Comparison of ENCODE assay signal across 25 cellular contexts in genomic region chr4:7391637-7392437, GRCh38. TPM values are rescaled to one million over a fixed set of nuclear protein-coding genes. Genes with fewer than 3 reads are reported as not detected.
DNase-seq lines count a peak whose midpoint lies in the region; ATAC-seq and TF ChIP-seq lines count a peak whose summit lies in the region.
"Had no signal": no experiment of that assay in that cellular context is flagged by ENCODE, and none has a peak within 500 bp of the region (broad histone marks: within the 10 kb centered on the region; RNA-seq: fewer than 3 reads in every experiment).

No MANE protein-coding gene starts in this region.

- no peak overlapping the region for H3K9ac ChIP-seq in neural progenitor cell

- H3K27me3 ChIP-seq in neural progenitor cell: no peaks in the 10 kb centered on the region
- H3K27me3 ChIP-seq: right lobe of liver had no signal

- peak; percentile 51 for DNase-seq in natural killer cell treated with Interleukin-12 subunit alpha and Interleukin-12 subunit beta and Interleukin-15 and Interleukin-18, amount 100 ng/mL, for 72 hours (ENCODE audit: low spot score)
- no peak for DNase-seq in natural killer cell
- DNase-seq in activated CD8-positive, alpha-beta memory T cell treated with anti-CD3 and anti-CD28 coated beads, Interleukin-2, amount 50 U/mL, for 48 hours: peak; percentile 22
- no peak for DNase-seq in neural progenitor cell (ENCODE audit: low spot score)
- no peak for DNase-seq in HK-2 (ENCODE audit: unreplicated experiment)
- no peak for DNase-seq in T-helper 1 cell
- DNase-seq: activated CD4-positive, alpha-beta T cell treated with anti-CD3 and anti-CD28 coated beads for 48 hours; activated naive CD8-positive, alpha-beta T cell treated with anti-CD3 and anti-CD28 coated beads, Interleukin-2, amount 50 U/mL, for 24 hours; CD4-positive, CD25-positive, alpha-beta regulatory T cell; cerebellar nuclear complex; Kasumi-1; NCI-H146; NCI-H510A; stimulated activated CD4-positive, alpha-beta T cell treated with anti-CD3 and anti-CD28 coated beads, Interleukin-4, amount 100 ng/mL, for 24 hours had no signal

- ATAC-seq in natural killer cell treated with Interleukin-12 subunit alpha and Interleukin-12 subunit beta and Interleukin-15 and Interleukin-18, amount 100 ng/mL, for 72 hours: no peak
- ATAC-seq in natural killer cell: no peak
- ATAC-seq in HG03469 (IDR thresholded peaks at IDR 0.05; ENCODE audit: unreplicated experiment): no peak
- ATAC-seq in GM19397 (IDR thresholded peaks at IDR 0.05; ENCODE audit: unreplicated experiment): no peak
- ATAC-seq: activated naive CD8-positive, alpha-beta T cell treated with anti-CD3 and anti-CD28 coated beads, Interleukin-2, amount 50 U/mL, for 24 hours; right lobe of liver; stimulated activated effector memory CD8-positive, alpha-beta T cell treated with anti-CD3 and anti-CD28 coated beads, Interleukin-12 subunit alpha, Interleukin-12 subunit beta, amount 100 ng/mL, for 72 hours had no signal

- H2AFZ ChIP-seq in neural progenitor cell (replicated peaks): no peak overlapping the region

- H3K9me3 ChIP-seq in neural progenitor cell (ENCODE audit: low read depth): no peaks in the 10 kb centered on the region
- H3K9me3 ChIP-seq: right lobe of liver had no signal

- H3K4me3 Mint-ChIP-seq in natural killer cell treated with Interleukin-12 subunit alpha and Interleukin-12 subunit beta and Interleukin-15 and Interleukin-18, amount 100 ng/mL, for 72 hours: no peak overlapping the region
- H3K4me3 Mint-ChIP-seq in natural killer cell: no peak overlapping the region
- H3K4me3 Mint-ChIP-seq in neural progenitor cell: no peak overlapping the region
- H3K4me3 Mint-ChIP-seq: activated naive CD8-positive, alpha-beta T cell treated with anti-CD3 and anti-CD28 coated beads, Interleukin-2, amount 50 U/mL, for 24 hours; CD4-positive, CD25-positive, alpha-beta regulatory T cell; stimulated activated effector memory CD8-positive, alpha-beta T cell treated with anti-CD3 and anti-CD28 coated beads, Interleukin-12 subunit alpha, Interleukin-12 subunit beta, amount 100 ng/mL, for 72 hours; T-helper 2 cell treated with Interferon-gamma antibody and Interleukin-4, amounts not matched to agents 5 μg/mL and 100 μg/mL, for 36 hours had no signal

- no peak overlapping the region for H3K27ac ChIP-seq in neural progenitor cell
- H3K27ac ChIP-seq: epithelial cell of prostate, HL-60, right lobe of liver, VCaP had no signal

- no peak overlapping the region for H3K4me3 ChIP-seq in neural progenitor cell
- H3K4me3 ChIP-seq: right lobe of liver had no signal

- TF ChIP-seq CTCF in natural killer cell (IDR thresholded peaks at IDR 0.05): no peak
- no peak for TF ChIP-seq CTCF in neural progenitor cell (IDR thresholded peaks at IDR 0.05)

- H3K36me3 Mint-ChIP-seq in natural killer cell treated with Interleukin-12 subunit alpha and Interleukin-12 subunit beta and Interleukin-15 and Interleukin-18, amount 100 ng/mL, for 72 hours: no peaks in the 10 kb centered on the region
- no peaks in the 10 kb centered on the region for H3K36me3 Mint-ChIP-seq in natural killer cell
- no peaks in the 10 kb centered on the region for H3K36me3 Mint-ChIP-seq in neural progenitor cell
- H3K36me3 Mint-ChIP-seq: CD4-positive, CD25-positive, alpha-beta regulatory T cell; stimulated activated effector memory CD8-positive, alpha-beta T cell treated with anti-CD3 and anti-CD28 coated beads, Interleukin-12 subunit alpha, Interleukin-12 subunit beta, amount 100 ng/mL, for 72 hours had no signal

- peaks cover 42% of the 10 kb centered on the region for H3K4me1 ChIP-seq in neural progenitor cell
- H3K4me1 ChIP-seq: right lobe of liver had no signal

- H3K4me2 ChIP-seq in neural progenitor cell: no peak overlapping the region

- H3K79me2 ChIP-seq in neural progenitor cell (ENCODE audit: low read depth): no peaks in the 10 kb centered on the region

- intact Hi-C loops in natural killer cell (cut with micrococcal nuclease): no loop called here

- H3F3A ChIP-seq in neural progenitor cell (ENCODE audit: low read depth): peaks cover 17% of the 10 kb centered on the region

- peaks cover 15 to 20% of the 10 kb centered on the region in 2 donors for H3K27me3 Mint-ChIP-seq in natural killer cell treated with Interleukin-12 subunit alpha and Interleukin-12 subunit beta and Interleukin-15 and Interleukin-18, amount 100 ng/mL, for 72 hours
- H3K27me3 Mint-ChIP-seq in natural killer cell (ENCODE audit: low read depth in 2 of 2) (peaks cover 15 to 30% of the 10 kb centered on the region in 2 donors), neural progenitor cell (ENCODE audit: insufficient read depth, low read depth) (peaks cover 11% of the 10 kb centered on the region)

- peaks cover 7% of the 10 kb centered on the region for H3K9me3 Mint-ChIP-seq in natural killer cell treated with Interleukin-12 subunit alpha and Interleukin-12 subunit beta and Interleukin-15 and Interleukin-18, amount 100 ng/mL, for 72 hours
- H3K9me3 Mint-ChIP-seq in natural killer cell (peaks cover 0 to 6% of the 10 kb centered on the region in 2 donors), neural progenitor cell (no peaks in the 10 kb centered on the region)
- H3K9me3 Mint-ChIP-seq: stimulated activated effector memory CD8-positive, alpha-beta T cell treated with anti-CD3 and anti-CD28 coated beads, Interleukin-12 subunit alpha, Interleukin-12 subunit beta, amount 100 ng/mL, for 72 hours had no signal

- H4K20me1 ChIP-seq in neural progenitor cell (ENCODE audit: low read depth): no peaks in the 10 kb centered on the region

- H3K36me3 ChIP-seq in neural progenitor cell: no peaks in the 10 kb centered on the region
- H3K36me3 ChIP-seq: right lobe of liver had no signal

- no peaks in the 10 kb centered on the region for H3K4me1 Mint-ChIP-seq in natural killer cell treated with Interleukin-12 subunit alpha and Interleukin-12 subunit beta and Interleukin-15 and Interleukin-18, amount 100 ng/mL, for 72 hours (ENCODE audit: low read depth in 2 of 2)
- H3K4me1 Mint-ChIP-seq in natural killer cell (peaks cover 0 to 7% of the 10 kb centered on the region in 2 donors), neural progenitor cell (peaks cover 66% of the 10 kb centered on the region)
- H3K4me1 Mint-ChIP-seq: activated naive CD8-positive, alpha-beta T cell treated with anti-CD3 and anti-CD28 coated beads, Interleukin-2, amount 50 U/mL, for 24 hours; CD4-positive, CD25-positive, alpha-beta regulatory T cell had no signal

- H3K27ac Mint-ChIP-seq in natural killer cell treated with Interleukin-12 subunit alpha and Interleukin-12 subunit beta and Interleukin-15 and Interleukin-18, amount 100 ng/mL, for 72 hours: no peak overlapping the region
- H3K27ac Mint-ChIP-seq in natural killer cell: no peak overlapping the region
- peak overlapping the region; percentile 81 for H3K27ac Mint-ChIP-seq in neural progenitor cell
- H3K27ac Mint-ChIP-seq: activated naive CD8-positive, alpha-beta T cell treated with anti-CD3 and anti-CD28 coated beads, Interleukin-2, amount 50 U/mL, for 24 hours; activated T-helper 2 cell treated with anti-CD3 and anti-CD28 coated beads, Interferon-gamma antibody, Interleukin-2, Interleukin-4, amounts not matched to agents 10 μg/mL and 5 μg/mL and 100 μg/mL, durations not matched to agents 14 hours and 24 hours and 36 hours; stimulated activated effector memory CD8-positive, alpha-beta T cell treated with anti-CD3 and anti-CD28 coated beads, Interleukin-12 subunit alpha, Interleukin-12 subunit beta, amount 100 ng/mL, for 72 hours; T-helper 2 cell treated with Interferon-gamma antibody and Interleukin-4, amounts not matched to agents 5 μg/mL and 100 μg/mL, for 36 hours had no signal

RNA-seq across cellular contexts. Expression of gene PSAPL1, which starts 42.9 kb away (rescaled TPM):
- total RNA-seq in natural killer cell treated with Interleukin-12 subunit alpha and Interleukin-12 subunit beta and Interleukin-15 and Interleukin-18, amount 100 ng/mL, for 72 hours: not detected
- total RNA-seq in natural killer cell: not detected
- 0.06 TPM in 1 of 2 replicates, not detected in the other for total RNA-seq in neural progenitor cell (ENCODE audit: low replicate concordance)
- total RNA-seq: activated T-helper 2 cell treated with anti-CD3 and anti-CD28 coated beads, Interferon-gamma antibody, Interleukin-2, Interleukin-4, amounts not matched to agents 10 μg/mL and 5 μg/mL and 100 μg/mL, durations not matched to agents 14 hours and 24 hours and 36 hours; CD4-positive, CD25-positive, alpha-beta regulatory T cell; glomerular endothelial cell; mucosa of gallbladder; right lobe of liver had no signal

Comparison
In these comparisons a context has a peak if more than half of its experiments do, and no peak if none do; other contexts are left out.
1. DNase-seq: peak in natural killer cell treated with Interleukin-12 subunit alpha and Interleukin-12 subunit beta and Interleukin-15 and Interleukin-18, amount 100 ng/mL, for 72 hours (single experiment) and activated CD8-positive, alpha-beta memory T cell treated with anti-CD3 and anti-CD28 coated beads, Interleukin-2, amount 50 U/mL, for 48 hours (single experiment); none in natural killer cell (single experiment), neural progenitor cell (single experiment), HK-2 (single experiment) and T-helper 1 cell (0 of 5).